Comparison of ENCODE assay signal across 10 cellular contexts in the genomic region with DNA sequence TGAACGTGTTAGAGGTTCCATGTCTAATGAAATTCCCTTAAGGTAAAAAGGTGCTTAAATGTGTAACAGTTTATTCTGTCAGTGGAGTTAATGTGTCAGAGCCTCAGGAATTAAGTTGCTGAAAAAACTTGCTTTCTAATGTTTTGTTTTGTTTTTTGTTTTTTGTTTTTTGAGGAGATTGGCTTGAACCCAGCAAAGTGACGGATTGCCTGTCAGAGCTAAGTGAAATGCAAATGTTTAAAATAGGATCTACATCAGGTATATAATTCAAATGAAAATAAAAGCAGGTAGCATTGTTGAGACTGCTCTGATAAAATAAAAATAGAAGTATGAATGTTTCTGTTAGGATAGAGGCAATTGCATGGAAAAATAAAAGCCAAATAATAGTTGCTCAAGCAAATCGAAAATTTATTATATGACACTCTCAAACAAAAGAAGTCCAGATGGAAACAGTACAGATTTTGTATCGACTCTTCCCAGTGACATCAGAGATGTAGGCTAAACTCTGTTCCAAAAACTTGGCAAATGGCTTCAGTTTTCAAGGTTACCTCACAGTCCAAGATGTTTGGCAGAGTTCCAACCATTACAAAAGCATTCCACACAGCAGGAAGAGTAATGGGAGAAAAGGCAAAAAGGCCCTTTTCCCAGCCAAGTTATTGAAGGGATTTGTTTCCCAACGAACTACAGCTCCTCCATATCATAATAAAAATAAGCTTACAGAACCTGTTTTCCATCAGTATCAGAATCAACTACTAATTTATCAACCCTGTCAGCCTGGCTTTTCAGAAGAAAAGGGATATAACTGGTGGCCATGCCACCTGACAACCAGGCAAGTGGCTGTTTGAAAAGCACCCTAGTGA.
DNase-seq lines count a peak whose midpoint lies in the region; TF ChIP-seq lines count a peak whose summit lies in the region.
"Had no signal": no experiment of that assay in that cellular context is flagged by ENCODE, and none has a peak within 500 bp of the region (broad histone marks: within the 10 kb centered on the region; RNA-seq: fewer than 3 reads in every experiment).

No MANE protein-coding gene starts in this region.

- no peak overlapping the region for H2BK12ac ChIP-seq in neuronal stem cell (ENCODE audit: low read length)

- no peak overlapping the region for H3K4me2 ChIP-seq in neuronal stem cell (ENCODE audit: insufficient read depth, low read length, poor library complexity, severe bottlenecking)
- H3K4me2 ChIP-seq in osteoblast (ENCODE audit: insufficient read depth, low read length): no peak overlapping the region

- DNase-seq in BJ (ENCODE audit: low read depth): peak; percentile 6
- peak; percentile 65 for DNase-seq in NCI-H1092 treated with DMSO at 0.1 percent for 48 hours (lab: John Stamatoyannopoulos, UW)
- DNase-seq in ascending aorta (ENCODE audit: low spot score in 2 of 2): no peak
- peak; percentile 38 for DNase-seq in iPS-NIHi11 (ENCODE audit: low spot score)
- no peak for DNase-seq in anterior cingulate cortex (lab: John Stamatoyannopoulos, UW)
- no peak for DNase-seq in neuronal stem cell (ENCODE audit: low spot score)
- DNase-seq in RPMI8226: no peak
- no peak for DNase-seq in osteoblast (ENCODE audit: insufficient read length, low spot score, missing footprints)
- DNase-seq: activated gamma-delta T cell; CD4-positive, CD25-positive, alpha-beta regulatory T cell had no signal

- H3K14ac ChIP-seq in neuronal stem cell (ENCODE audit: low read length): no peak overlapping the region

- no peak overlapping the region for H2AFZ ChIP-seq in neuronal stem cell (ENCODE audit: low read length)
- no peak overlapping the region for H2AFZ ChIP-seq in osteoblast (ENCODE audit: low read length)

- CTCF ChIA-PET in BJ (lab: Yijun Ruan, JAX): interaction anchor here (0.6 kb wide), 1 partner anchor 31 kb away, joined by 4 read pairs; no protein-coding TSS in a partner anchor

- H4K8ac ChIP-seq in neuronal stem cell (ENCODE audit: low read depth, low read length): no peak overlapping the region

- POLR2A ChIA-PET in BJ (lab: Charles Lee): no interaction called here

- H3K36me3 ChIP-seq in BJ (ENCODE audit: control insufficient read depth, insufficient read depth, low read length) (no peaks in the 10 kb centered on the region), ascending aorta (no peaks in the 10 kb centered on the region), neuronal stem cell (replicated peaks in 1 of 2; ENCODE audit: control insufficient read depth in 2 of 2, insufficient read depth in 2 of 2, low read length in 2 of 2) (no peaks in the 10 kb centered on the region), osteoblast (ENCODE audit: insufficient read depth, low read length) (no peaks in the 10 kb centered on the region)

- no peak overlapping the region for H2BK120ac ChIP-seq in neuronal stem cell (ENCODE audit: low read depth, low read length)

- H3K9me3 ChIP-seq in ascending aorta (no peaks in the 10 kb centered on the region), neuronal stem cell (replicated peaks in 1 of 2; ENCODE audit: control insufficient read depth in 2 of 2, insufficient read depth in 1 of 2, low read depth in 1 of 2, low read length in 2 of 2) (no peaks in the 10 kb centered on the region), osteoblast (ENCODE audit: low read depth, low read length) (no peaks in the 10 kb centered on the region)

- intact Hi-C loops in ascending aorta (cut with DNase I): no loop called here

- H3K27me3 ChIP-seq in BJ (ENCODE audit: control insufficient read depth, insufficient read depth, low read length) (no peaks in the 10 kb centered on the region), ascending aorta (no peaks in the 10 kb centered on the region), neuronal stem cell (ENCODE audit: control insufficient read depth in 3 of 3, insufficient read depth in 3 of 3, low read depth in 1 of 3, low read length in 3 of 3) (no peaks in the 10 kb centered on the region), osteoblast (ENCODE audit: insufficient read depth, low read length) (no peaks in the 10 kb centered on the region)

- H3K27ac ChIP-seq in ascending aorta (peak overlapping the region; percentile 67 to 72), neuronal stem cell (replicated peaks; ENCODE audit: low read length) (no peak overlapping the region), osteoblast (ENCODE audit: low read depth, low read length) (no peak overlapping the region)

- TF ChIP-seq CTCF in BJ (IDR thresholded peaks at IDR 0.05; ENCODE audit: insufficient read depth, low read depth, low read length): no peak
- no peak for TF ChIP-seq CTCF in ascending aorta (IDR thresholded peaks at IDR 0.05)
- TF ChIP-seq CTCF in osteoblast (IDR thresholded peaks at IDR 0.05; ENCODE audit: extremely low read depth, low read depth, low read length): no peak

- H3K4me3 ChIP-seq in BJ (ENCODE audit: low read depth, low read length) (no peak overlapping the region), ascending aorta (no peak overlapping the region), neuronal stem cell (ENCODE audit: low read length in 2 of 2) (no peak overlapping the region), osteoblast (ENCODE audit: insufficient read depth, low read length) (no peak overlapping the region)

- H3K4ac ChIP-seq in neuronal stem cell (ENCODE audit: low read length): no peak overlapping the region

- no peak overlapping the region for H4K91ac ChIP-seq in neuronal stem cell (ENCODE audit: low read depth, low read length, poor library complexity)

- no peak overlapping the region for H2AK5ac ChIP-seq in neuronal stem cell (ENCODE audit: low read depth, low read length)

- no peak overlapping the region for H2BK5ac ChIP-seq in neuronal stem cell (ENCODE audit: low read length)

- no peak overlapping the region for H3K23ac ChIP-seq in neuronal stem cell (ENCODE audit: low read depth, low read length, poor library complexity)

- no peak overlapping the region for H2BK15ac ChIP-seq in neuronal stem cell (ENCODE audit: low read length)

- WGBS in neuronal stem cell (ENCODE audit: extremely low coverage in 2 of 2, insufficient read length in 2 of 2, insufficient replicate concordance in 1 of 2), 2 donors: no CpG with 5 or more reads among the region's 5 CpGs

- no peak overlapping the region for H3K9ac ChIP-seq in neuronal stem cell (ENCODE audit: low read depth, low read length, poor library complexity)

- H3K79me1 ChIP-seq in neuronal stem cell (ENCODE audit: low read depth, low read length): no peaks in the 10 kb centered on the region

- no peak overlapping the region for H3K18ac ChIP-seq in neuronal stem cell (ENCODE audit: low read length)

- no peaks in the 10 kb centered on the region for H4K20me1 ChIP-seq in osteoblast (ENCODE audit: insufficient read depth, low read length)

- no peaks in the 10 kb centered on the region for H3K79me2 ChIP-seq in osteoblast (ENCODE audit: insufficient read depth, low read length)

- peaks cover 0 to 8% of the 10 kb centered on the region in 2 donors for H3K4me1 ChIP-seq in ascending aorta
- peaks cover 0 to 2% of the 10 kb centered on the region in 2 donors for H3K4me1 ChIP-seq in neuronal stem cell (ENCODE audit: control insufficient read depth in 2 of 2, insufficient read depth in 1 of 2, low read depth in 1 of 2, low read length in 2 of 2)
- peaks cover 4% of the 10 kb centered on the region for H3K4me1 ChIP-seq in osteoblast (ENCODE audit: insufficient read depth, low read length)

Comparison
In these comparisons a context has a peak if more than half of its experiments do, and no peak if none do; other contexts are left out.
1. DNase-seq: peak in BJ (single experiment), NCI-H1092 treated with DMSO at 0.1 percent for 48 hours (single experiment) and iPS-NIHi11 (single experiment); none in ascending aorta (0 of 2), anterior cingulate cortex (0 of 58), neuronal stem cell (single experiment), RPMI8226 (single experiment) and osteoblast (single experiment).
2. H3K27ac ChIP-seq: peak in ascending aorta (2 of 2); none in neuronal stem cell (single experiment) and osteoblast (single experiment).